In the genomic region with DNA sequence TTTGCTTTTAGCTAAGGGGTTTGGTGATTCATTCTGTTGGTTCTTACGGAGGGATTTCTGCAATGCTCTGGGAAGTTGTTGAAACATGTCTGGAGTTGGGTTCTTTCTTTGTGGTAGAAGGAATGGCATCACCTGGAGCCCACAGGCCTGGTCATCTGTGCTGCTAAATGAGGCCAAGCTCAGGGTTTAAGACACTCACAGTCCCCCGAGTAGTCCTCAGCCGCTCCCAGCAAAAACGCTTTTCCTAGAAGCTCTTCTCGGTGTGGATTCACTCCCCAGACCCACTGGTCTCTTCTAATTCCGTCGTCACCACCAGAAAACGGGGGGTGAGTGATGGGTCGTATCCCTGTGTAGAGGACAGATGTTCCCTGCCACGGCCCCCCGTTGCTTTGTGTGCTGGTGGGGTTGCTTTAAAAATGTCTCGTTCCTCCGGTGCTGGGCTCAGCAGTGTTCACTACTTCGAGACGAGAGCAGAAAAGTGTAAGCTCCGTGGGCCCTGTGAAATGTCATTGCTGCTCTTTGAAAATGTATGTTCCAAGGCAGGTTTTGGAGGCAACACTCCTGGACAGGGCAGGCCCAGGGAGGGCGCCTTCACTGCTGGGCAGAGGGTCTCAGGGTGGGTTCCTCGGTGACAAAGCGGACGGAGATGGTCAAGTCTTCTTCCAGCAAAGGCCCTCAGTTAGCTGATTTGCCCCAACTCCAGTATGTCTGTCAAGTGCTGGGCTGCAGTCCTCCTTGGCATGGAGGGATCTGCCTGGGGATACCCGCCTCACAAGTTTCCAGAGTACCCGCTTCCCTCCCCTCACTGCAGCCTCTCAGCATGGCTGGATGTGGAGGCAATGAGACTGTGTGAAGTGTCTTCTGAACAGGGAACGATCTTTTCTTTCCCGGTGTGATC, we compare ENCODE assay signal across 20 cellular contexts. TPM values are rescaled to one million over a fixed set of nuclear protein-coding genes. Genes with fewer than 3 reads are reported as not detected.
DNase-seq lines count a peak whose midpoint lies in the region; ATAC-seq and TF ChIP-seq lines count a peak whose summit lies in the region.
"Had no signal": no experiment of that assay in that cellular context is flagged by ENCODE, and none has a peak within 500 bp of the region (broad histone marks: within the 10 kb centered on the region; RNA-seq: fewer than 3 reads in every experiment).

No MANE protein-coding gene starts in this region.

- H3K4me3 ChIP-seq in suprapubic skin = no peak overlapping the region
- H3K4me3 ChIP-seq: coronary artery, gastrocnemius medialis had no signal

- 72% methylated on average over 22 of the region's 24 CpGs for WGBS in suprapubic skin

- H3K27me3 Mint-ChIP-seq in brain = peaks cover 22% of the 10 kb centered on the region

- no peak overlapping the region for H3K27ac ChIP-seq in suprapubic skin
- H3K27ac ChIP-seq: coronary artery, gastrocnemius medialis had no signal

- H3K27ac Mint-ChIP-seq in brain = peak overlapping the region; percentile 23 to 92 (median 64)
- H3K27ac Mint-ChIP-seq: activated CD4-positive, alpha-beta T cell treated with anti-CD3 and anti-CD28 coated beads, Interleukin-2, amount 10 ng/mL, durations not matched to agents 24 days and 14 days; naive B cell had no signal

- H3K9me3 ChIP-seq in suprapubic skin = no peaks in the 10 kb centered on the region
- H3K9me3 ChIP-seq: gastrocnemius medialis had no signal

- peak overlapping the region in 3 of 5 experiments; percentile 12 to 39 (median 21) for H3K4me3 Mint-ChIP-seq in brain
- H3K4me3 Mint-ChIP-seq: activated CD4-positive, alpha-beta T cell treated with anti-CD3 and anti-CD28 coated beads, Interleukin-2, amount 10 ng/mL, durations not matched to agents 24 days and 14 days; naive B cell had no signal

- H3K9me3 Mint-ChIP-seq in brain = peaks cover 0 to 13% (median 7%) of the 10 kb centered on the region in 5 experiments

- no peak for TF ChIP-seq POLR2A in suprapubic skin (IDR thresholded peaks at IDR 0.05)

- H3K4me1 Mint-ChIP-seq in brain = peaks cover 72% of the 10 kb centered on the region
- H3K4me1 Mint-ChIP-seq: activated CD4-positive, alpha-beta T cell treated with anti-CD3 and anti-CD28 coated beads, Interleukin-2, amount 10 ng/mL, durations not matched to agents 24 days and 14 days; CD14-positive monocyte; naive B cell had no signal

- H3K36me3 ChIP-seq in suprapubic skin = no peaks in the 10 kb centered on the region
- H3K36me3 ChIP-seq: gastrocnemius medialis had no signal

- intact Hi-C loops in Right ventricle myocardium inferior (cut with DNase I) = no loop called here
- intact Hi-C loops in left ventricle myocardium superior (cut with micrococcal nuclease) = no loop called here

- TF ChIP-seq CTCF in brain (conservative IDR thresholded peaks at IDR 0.05) (no peak), suprapubic skin (IDR thresholded peaks at IDR 0.05) (no peak)

- no peaks in the 10 kb centered on the region for H3K36me3 Mint-ChIP-seq in brain
- H3K36me3 Mint-ChIP-seq: CD14-positive monocyte, naive B cell had no signal

- DNase-seq in Right ventricle myocardium inferior (ENCODE audit: missing footprints) (peak; percentile 13), left ventricle myocardium superior (no peak), mesenteric fat pad (ENCODE audit: low spot score) (peak; percentile 88), suprapubic skin (ENCODE audit: low spot score in 2 of 2) (peak; percentile 44 to 76), NCI-H2196 treated with DMSO at 0.1 percent for 48 hours (lab: John Stamatoyannopoulos, UW; ENCODE audit: unreplicated experiment) (no peak)
- DNase-seq in stimulated activated CD4-positive, alpha-beta T cell treated with anti-CD3 and anti-CD28 coated beads, Interleukin-4, amount 100 ng/mL, for 24 hours = no peak
- DNase-seq: activated CD4-positive, alpha-beta T cell treated with anti-CD3 and anti-CD28 coated beads, Interleukin-2, amount 10 ng/mL, durations not matched to agents 24 days and 14 days; activated naive CD4-positive, alpha-beta T cell treated with anti-CD3 and anti-CD28 coated beads, Interleukin-2, amount 50 U/mL, for 16 hours; activated T-cell treated with anti-CD3 and anti-CD28 coated beads, Interleukin-2, amount 50 U/mL, for 1 hour; gastrocnemius medialis; KG1; naive B cell; stimulated activated naive CD4-positive, alpha-beta T cell; trophoblast cell had no signal

- no peaks in the 10 kb centered on the region for H3K4me1 ChIP-seq in suprapubic skin
- H3K4me1 ChIP-seq: gastrocnemius medialis had no signal

- no peak for TF ChIP-seq EP300 in suprapubic skin (IDR thresholded peaks at IDR 0.05)

- peaks cover 21% of the 10 kb centered on the region for H3K27me3 ChIP-seq in suprapubic skin

- ATAC-seq in Right ventricle myocardium inferior (peak; percentile 11), left ventricle myocardium superior (no peak), GM19395 (IDR thresholded peaks at IDR 0.05; ENCODE audit: unreplicated experiment) (no peak)
- ATAC-seq: gastrocnemius medialis had no signal

RNA-seq across cellular contexts. Expression of gene PSAPL1, which starts 37.3 kb away (rescaled TPM):
- total RNA-seq in Right ventricle myocardium inferior (not detected), left ventricle myocardium superior (not detected), mesenteric fat pad (not detected), suprapubic skin (100 to 1,000 TPM in 3 of 4 donors, 10 to 100 TPM in 1; 16.4 to 268 (median 137) TPM)
- polyA plus RNA-seq in brain (ENCODE audit: insufficient read depth, low read depth, low replicate concordance) = not detected
- total RNA-seq: A673; activated CD4-positive, alpha-beta T cell treated with anti-CD3 and anti-CD28 coated beads, Interleukin-2, amount 10 ng/mL, durations not matched to agents 24 days and 14 days; gastrocnemius medialis; pulmonary artery endothelial cell had no signal
- polyA plus RNA-seq: CD14-positive monocyte had no signal

Comparison
In these comparisons a context has a peak if more than half of its experiments do, and no peak if none do; other contexts are left out.
1. DNase-seq: peak in Right ventricle myocardium inferior (single experiment), mesenteric fat pad (single experiment) and suprapubic skin (2 of 2); none in left ventricle myocardium superior (single experiment), stimulated activated CD4-positive, alpha-beta T cell treated with anti-CD3 and anti-CD28 coated beads, Interleukin-4, amount 100 ng/mL, for 24 hours (single experiment) and NCI-H2196 treated with DMSO at 0.1 percent for 48 hours (single experiment).
2. RNA of gene PSAPL1, which starts 37.3 kb away (total RNA-seq): 16.4 to 268 TPM in suprapubic skin; not detected in Right ventricle myocardium inferior (single experiment), not detected in left ventricle myocardium superior (single experiment) and not detected in mesenteric fat pad (single experiment); every median in the first group is over 10 times any median in the second.